Comparison of ENCODE assay signal across 9 cellular contexts in the genomic region with DNA sequence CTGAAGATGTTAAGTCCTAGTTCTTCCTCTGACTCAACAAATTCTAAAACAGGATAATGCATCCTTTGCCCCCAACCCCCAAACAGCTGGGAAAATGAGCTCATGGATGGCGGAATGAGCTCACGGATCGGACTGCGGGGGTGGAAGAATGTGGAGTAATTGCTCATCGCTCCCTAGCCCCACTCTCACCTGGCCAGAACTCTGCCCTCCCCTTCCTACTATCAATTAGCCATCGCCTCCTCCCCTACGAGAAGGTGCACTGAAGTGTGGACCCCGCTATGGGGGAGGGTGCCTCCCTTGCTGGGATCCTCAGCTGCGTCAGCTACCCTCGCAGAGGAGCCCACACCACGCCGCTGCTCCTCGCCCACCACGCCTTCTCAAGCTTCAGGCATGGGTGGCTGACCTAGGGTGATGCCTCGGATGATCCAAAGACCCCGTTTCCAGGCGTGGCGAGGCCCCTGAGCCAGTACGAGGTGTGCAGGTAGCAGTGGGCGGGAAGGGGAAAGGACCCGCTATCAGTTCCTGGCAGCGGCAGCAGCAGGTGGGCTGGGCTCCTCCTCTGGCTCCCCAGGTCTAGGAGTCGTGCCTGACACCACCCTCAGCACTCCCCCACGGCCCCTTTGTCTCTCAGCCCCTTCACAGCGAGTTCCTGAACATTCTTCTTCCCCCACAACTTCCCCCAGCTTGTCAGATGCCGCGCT.
DNase-seq lines count a peak whose midpoint lies in the region; ATAC-seq, FAIRE-seq and TF ChIP-seq lines count a peak whose summit lies in the region.
"Had no signal": no experiment of that assay in that cellular context is flagged by ENCODE, and none has a peak within 500 bp of the region (broad histone marks: within the 10 kb centered on the region; RNA-seq: fewer than 3 reads in every experiment).

No MANE protein-coding gene starts in this region.

- H3K27ac ChIP-seq in endothelial cell of umbilical vein (ENCODE audit: insufficient read depth, low read depth, low read length): no peak overlapping the region

- peak; percentile 8 for FAIRE-seq in endothelial cell of umbilical vein (lab: Jason Lieb, UNC)

- intact Hi-C loops in endothelial cell of umbilical vein (cut with micrococcal nuclease): no loop called here

- H3K4me2 ChIP-seq in endothelial cell of umbilical vein (ENCODE audit: insufficient read depth, low read length): peak overlapping the region; percentile 40

- no peaks in the 10 kb centered on the region for H3K9me1 ChIP-seq in endothelial cell of umbilical vein (replicated peaks; ENCODE audit: control insufficient read depth, extremely low read depth, insufficient read depth, low read length)

- BruUV-seq in endothelial cell of umbilical vein (replicated peaks; lab: Mats Ljungman, UMichigan): no TSS peak

- POLR2A ChIA-PET in activated CD4-positive, alpha-beta T cell treated with anti-CD3 and anti-CD28 coated beads, Interleukin-2, amount 10 ng/mL, durations not matched to agents 7 days and 5 days (lab: Charles Lee): no interaction called here
- POLR2A ChIA-PET in endothelial cell of umbilical vein (lab: Charles Lee): no interaction called here

- peak overlapping the region; percentile 79 for H3K4me3 Mint-ChIP-seq in activated CD4-positive, alpha-beta T cell treated with anti-CD3 and anti-CD28 coated beads, Interleukin-2, amount 10 ng/mL, durations not matched to agents 7 days and 5 days

- H3K27me3 Mint-ChIP-seq in activated CD4-positive, alpha-beta T cell treated with anti-CD3 and anti-CD28 coated beads, Interleukin-2, amount 10 ng/mL, durations not matched to agents 7 days and 5 days: no peaks in the 10 kb centered on the region

- peaks cover 30% of the 10 kb centered on the region for H3K4me1 Mint-ChIP-seq in activated CD4-positive, alpha-beta T cell treated with anti-CD3 and anti-CD28 coated beads, Interleukin-2, amount 10 ng/mL, durations not matched to agents 7 days and 5 days

- CTCF ChIA-PET in activated CD4-positive, alpha-beta T cell treated with anti-CD3 and anti-CD28 coated beads, Interleukin-2, amount 10 ng/mL, durations not matched to agents 7 days and 5 days (lab: Charles Lee): interaction anchor here (0.9 to 2.7 kb wide), 7 partner anchors 10 to 390 kb away, joined by 3 to 9 read pairs (median 3); no protein-coding TSS in a partner anchor
- CTCF ChIA-PET in endothelial cell of umbilical vein (lab: Charles Lee): interaction anchor here (1.0 to 1.3 kb wide), 4 partner anchors 22 to 274 kb away, joined by 3 to 7 read pairs (median 4); no protein-coding TSS in a partner anchor

- no peaks in the 10 kb centered on the region for H3K27me3 ChIP-seq in endothelial cell of umbilical vein (ENCODE audit: control insufficient read depth in 2 of 2, insufficient read depth in 2 of 2, low read length in 2 of 2)
- H3K27me3 ChIP-seq: heart right ventricle had no signal

- H3K4me1 ChIP-seq in endothelial cell of umbilical vein (ENCODE audit: control insufficient read depth, extremely low read depth, insufficient read depth, low read length): peaks cover 21% of the 10 kb centered on the region

- TF ChIP-seq CTCF in endothelial cell of umbilical vein (IDR thresholded peaks at IDR 0.05; ENCODE audit: extremely low read depth in 1 of 2, insufficient read depth in 1 of 2, low read depth in 1 of 2, low read length in 2 of 2): no peak

- H3K27ac Mint-ChIP-seq in activated CD4-positive, alpha-beta T cell treated with anti-CD3 and anti-CD28 coated beads, Interleukin-2, amount 10 ng/mL, durations not matched to agents 7 days and 5 days: peak overlapping the region; percentile 77

- H3K36me3 Mint-ChIP-seq in activated CD4-positive, alpha-beta T cell treated with anti-CD3 and anti-CD28 coated beads, Interleukin-2, amount 10 ng/mL, durations not matched to agents 7 days and 5 days (ENCODE audit: low read depth): peaks cover 44% of the 10 kb centered on the region

- peak overlapping the region in 2 of 3 experiments; percentile 22 to 59 for H3K4me3 ChIP-seq in endothelial cell of umbilical vein (replicated peaks in 1 of 3; ENCODE audit: insufficient read depth in 1 of 3, low read depth in 1 of 3, low read length in 3 of 3)
- peak overlapping the region; percentile 9 for H3K4me3 ChIP-seq in skeletal muscle cell (ENCODE audit: low read depth, low read length)

- peaks cover 2 to 25% of the 10 kb centered on the region in 2 experiments for H3K36me3 ChIP-seq in endothelial cell of umbilical vein (ENCODE audit: control insufficient read depth in 2 of 2, extremely low read depth in 1 of 2, insufficient read depth in 2 of 2, low read length in 2 of 2)

- H2AFZ ChIP-seq in endothelial cell of umbilical vein (ENCODE audit: low read depth, low read length): no peak overlapping the region

- no peak overlapping the region for H3K9ac ChIP-seq in endothelial cell of umbilical vein (replicated peaks; ENCODE audit: extremely low read depth, insufficient read depth, low read length)

- dilution Hi-C loops in endothelial cell of umbilical vein (cut with MboI; ENCODE audit: extremely low pct_ligation_motif_present, low sequenced_read_pairs): no loop called here

- no peaks in the 10 kb centered on the region for H3K9me3 Mint-ChIP-seq in activated CD4-positive, alpha-beta T cell treated with anti-CD3 and anti-CD28 coated beads, Interleukin-2, amount 10 ng/mL, durations not matched to agents 7 days and 5 days

- H3K79me2 ChIP-seq in endothelial cell of umbilical vein (ENCODE audit: control insufficient read depth, insufficient read depth, low read length): peaks cover 16% of the 10 kb centered on the region

- ATAC-seq in GM21423 (IDR thresholded peaks at IDR 0.05; ENCODE audit: unreplicated experiment): no peak

- DNase-seq in activated CD4-positive, alpha-beta T cell treated with anti-CD3 and anti-CD28 coated beads, Interleukin-2, amount 10 ng/mL, durations not matched to agents 7 days and 5 days: peak; percentile 21
- DNase-seq in endothelial cell of umbilical vein (ENCODE audit: low read depth, low spot score): no peak
- peak; percentile 59 for DNase-seq in skeletal muscle cell (ENCODE audit: low read depth)
- DNase-seq in NCI-H2107 treated with DMSO at 0.1 percent for 48 hours (lab: John Stamatoyannopoulos, UW; ENCODE audit: unreplicated experiment): no peak
- DNase-seq in NCI-H2107 (lab: John Stamatoyannopoulos, UW): no peak
- DNase-seq in H4 (ENCODE audit: low spot score): no peak

- no peaks in the 10 kb centered on the region for H4K20me1 ChIP-seq in endothelial cell of umbilical vein (replicated peaks; ENCODE audit: control insufficient read depth, extremely low read depth, insufficient read depth, low read length)

- TF ChIP-seq POLR2A in GM18526 (IDR thresholded peaks at IDR 0.05; ENCODE audit: extremely low read depth, insufficient read length) (peak; percentile 21), endothelial cell of umbilical vein (IDR thresholded peaks at IDR 0.05; ENCODE audit: low read depth, low read length) (no peak)

- no peaks in the 10 kb centered on the region for H3K9me3 ChIP-seq in endothelial cell of umbilical vein (replicated peaks; ENCODE audit: control insufficient read depth, insufficient read depth, low read length)
- H3K9me3 ChIP-seq: heart right ventricle had no signal

TF ChIP-seq in endothelial cell of umbilical vein, 7 proteins besides CTCF, POLR2A, EP300 and RAD21:
- TF ChIP-seq FOS (IDR thresholded peaks at IDR 0.05; ENCODE audit: borderline replicate concordance, insufficient read depth, low read length) (no peak), GATA2 (IDR thresholded peaks at IDR 0.05; ENCODE audit: insufficient read depth, insufficient read length, low read depth, low read length) (no peak), POLR2AphosphoS5 (IDR thresholded peaks at IDR 0.05; ENCODE audit: insufficient read depth, low read depth, low read length) (no peak), EZH2 (IDR thresholded peaks at IDR 0.05; ENCODE audit: borderline replicate concordance, low read depth, low read length, severe bottlenecking) (no peak), MYC (IDR thresholded peaks at IDR 0.05; ENCODE audit: low read depth, low read length) (no peak), JUN (IDR thresholded peaks at IDR 0.05; ENCODE audit: borderline replicate concordance, insufficient read depth, insufficient read length, low read depth) (no peak)
- TF ChIP-seq, protein P1, sequence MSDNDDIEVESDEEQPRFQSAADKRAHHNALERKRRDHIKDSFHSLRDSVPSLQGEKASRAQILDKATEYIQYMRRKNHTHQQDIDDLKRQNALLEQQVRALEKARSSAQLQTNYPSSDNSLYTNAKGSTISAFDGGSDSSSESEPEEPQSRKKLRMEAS (IDR thresholded peaks at IDR 0.05; ENCODE audit: insufficient read depth, insufficient read length): no peak

Comparison
In these comparisons a context has a peak if more than half of its experiments do, and no peak if none do; other contexts are left out.
1. DNase-seq: peak in activated CD4-positive, alpha-beta T cell treated with anti-CD3 and anti-CD28 coated beads, Interleukin-2, amount 10 ng/mL, durations not matched to agents 7 days and 5 days (single experiment) and skeletal muscle cell (single experiment); none in endothelial cell of umbilical vein (single experiment), NCI-H2107 treated with DMSO at 0.1 percent for 48 hours (single experiment), NCI-H2107 (single experiment) and H4 (single experiment).